ENCODE assay signal across 20 cellular contexts in genomic region chr21:28480091-28480869, GRCh38.
A peak's percentile ranks its signal among the peaks of the same experiment; 100 is the strongest.
DNase-seq lines count a peak whose midpoint lies in the region; ATAC-seq and TF ChIP-seq lines count a peak whose summit lies in the region.
"Had no signal": no experiment of that assay in that cellular context is flagged by ENCODE, and none has a peak within 500 bp of the region (broad histone marks: within the 10 kb centered on the region; RNA-seq: fewer than 3 reads in every experiment).

No MANE protein-coding gene starts in this region.

- peak overlapping the region; percentile 47; the same call in 1 of the 2 replicates for H2AFZ ChIP-seq in MM.1S (ENCODE audit: low read length)
- H2AFZ ChIP-seq: PC-9 had no signal

- H3F3A ChIP-seq in MM.1S (ENCODE audit: insufficient read depth, low read length): peaks cover 31% of the 10 kb centered on the region

- H3K36me3 ChIP-seq in MM.1S (replicated peaks; ENCODE audit: insufficient read depth, low read length) (no peaks in the 10 kb centered on the region), heart right ventricle (no peaks in the 10 kb centered on the region)
- H3K36me3 ChIP-seq: thyroid gland had no signal

- DNase-seq in GM12865 (ENCODE audit: low read depth): peak; percentile 63
- peak; percentile 92 for DNase-seq in MM.1S
- no peak for DNase-seq in NCI-H1092 treated with DMSO at 0.1 percent for 48 hours (lab: John Stamatoyannopoulos, UW)
- DNase-seq in stimulated activated CD4-positive, alpha-beta T cell treated with anti-CD3 and anti-CD28 coated beads, Interleukin-12 subunit alpha, Interleukin-12 subunit beta, amount 100 ng/mL, for 4 hours: no peak
- no peak for DNase-seq in heart right ventricle
- DNase-seq: endodermal cell; HCEC 1CT; kidney glomerular epithelial cell; mesenchymal stem cell; naive thymus-derived CD4-positive, alpha-beta T cell; NCI-H1105; NCI-H69; PC-9; right cardiac atrium; stimulated activated naive B cell treated with anti-CD40 and anti-IgM and Interleukin-4, amounts not matched to agents 10 μg/mL and 1 μg/mL and 100 μg/mL, for 72 hours; T-helper 9 cell; thyroid gland had no signal

- TF ChIP-seq CTCF in GM12865 (IDR thresholded peaks at IDR 0.05; ENCODE audit: insufficient read depth, low read depth, low read length, missing control alignments) (no peak), MM.1S (IDR thresholded peaks at IDR 0.05; ENCODE audit: low read length) (no peak), heart right ventricle (IDR thresholded peaks at IDR 0.05) (no peak)

- intact Hi-C loops in heart right ventricle (cut with DNase I): no loop called here

- H3K4me3 ChIP-seq in GM12865 (ENCODE audit: low read depth, low read length) (no peak overlapping the region), MM.1S (ENCODE audit: low read length) (peak overlapping the region; percentile 18; the same call in 1 of the 2 replicates), heart right ventricle (no peak overlapping the region)
- H3K4me3 ChIP-seq: PC-9, thyroid gland had no signal

- H3K4me2 ChIP-seq in MM.1S (ENCODE audit: low read depth, low read length): peak overlapping the region; percentile 64
- H3K4me2 ChIP-seq: PC-9 had no signal

- ATAC-seq in GM19397 (IDR thresholded peaks at IDR 0.05; ENCODE audit: unreplicated experiment) (peak; percentile 70), HG02852 (IDR thresholded peaks at IDR 0.05; ENCODE audit: unreplicated experiment) (peak; percentile 69), heart right ventricle (no peak), GM21526 (IDR thresholded peaks at IDR 0.05; ENCODE audit: low FRiP score, unreplicated experiment) (no peak)
- ATAC-seq: naive thymus-derived CD4-positive, alpha-beta T cell; right cardiac atrium; stimulated activated naive B cell treated with anti-CD40 and anti-IgM and Interleukin-4, amounts not matched to agents 10 μg/mL and 1 μg/mL and 100 μg/mL, for 72 hours had no signal

- no peaks in the 10 kb centered on the region for H3K9me3 ChIP-seq in MM.1S (replicated peaks; ENCODE audit: insufficient read depth, low read length)
- no peaks in the 10 kb centered on the region for H3K9me3 ChIP-seq in heart right ventricle
- H3K9me3 ChIP-seq: thyroid gland had no signal

- H3K9ac ChIP-seq in MM.1S (ENCODE audit: low read length): peak overlapping the region; percentile 40

- H3K27ac ChIP-seq in MM.1S (ENCODE audit: low read length) (peak overlapping the region; percentile 94), heart right ventricle (no peak overlapping the region)
- H3K27ac ChIP-seq: PC-9, thyroid gland had no signal

- no peaks in the 10 kb centered on the region for H3K79me2 ChIP-seq in MM.1S (ENCODE audit: low read length)

- H3K27me3 ChIP-seq in MM.1S (replicated peaks; ENCODE audit: insufficient read depth, low read length) (no peaks in the 10 kb centered on the region), heart right ventricle (no peaks in the 10 kb centered on the region)
- H3K27me3 ChIP-seq: thyroid gland had no signal

- H3K4me1 ChIP-seq in MM.1S (ENCODE audit: low read length) (peaks cover 52% of the 10 kb centered on the region), heart right ventricle (peaks cover 0 to 3% (median 0%) of the 10 kb centered on the region in 9 donors)
- H3K4me1 ChIP-seq: thyroid gland had no signal

- no peaks in the 10 kb centered on the region for H4K20me1 ChIP-seq in MM.1S (ENCODE audit: insufficient read depth, low read length)

- no peaks in the 10 kb centered on the region for H3K9me2 ChIP-seq in MM.1S (replicated peaks; ENCODE audit: insufficient read depth, low read length)

- WGBS in heart right ventricle, 2 donors: 76 to 83% methylated on average over 6 of the region's 6 CpGs

Comparison
In these comparisons a context has a peak if more than half of its experiments do, and no peak if none do; other contexts are left out.
1. DNase-seq: peak in GM12865 (single experiment) and MM.1S (single experiment); none in NCI-H1092 treated with DMSO at 0.1 percent for 48 hours (single experiment), stimulated activated CD4-positive, alpha-beta T cell treated with anti-CD3 and anti-CD28 coated beads, Interleukin-12 subunit alpha, Interleukin-12 subunit beta, amount 100 ng/mL, for 4 hours (single experiment) and heart right ventricle (0 of 2).
2. ATAC-seq: peak in GM19397 (single experiment) and HG02852 (single experiment); none in heart right ventricle (0 of 8) and GM21526 (single experiment).